ENCODE assay signal across 24 cellular contexts in the genomic region with DNA sequence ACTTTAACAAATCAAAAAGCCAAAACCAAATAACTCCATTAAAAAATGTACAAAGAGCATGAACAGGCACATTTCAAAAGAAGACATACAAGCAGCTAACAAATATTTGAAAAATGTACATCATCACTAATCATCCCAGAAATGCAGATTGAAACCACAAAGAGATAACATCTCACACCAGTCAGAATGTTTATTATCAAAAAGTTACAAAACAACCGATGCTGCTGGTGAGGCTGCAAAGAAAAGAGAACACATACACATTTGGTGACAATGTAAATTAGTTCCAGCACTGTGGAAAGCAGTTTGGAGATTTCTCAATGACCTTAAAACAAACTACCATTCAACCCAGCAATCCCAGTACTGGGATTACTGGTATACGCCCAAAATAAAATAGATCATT.
DNase-seq lines count a peak whose midpoint lies in the region; ATAC-seq, FAIRE-seq and TF ChIP-seq lines count a peak whose summit lies in the region.
"Had no signal": no experiment of that assay in that cellular context is flagged by ENCODE, and none has a peak within 500 bp of the region (broad histone marks: within the 10 kb centered on the region; RNA-seq: fewer than 3 reads in every experiment).

No MANE protein-coding gene starts in this region.

- no peaks in the 10 kb centered on the region for H4K20me1 ChIP-seq in K562 (replicated peaks; ENCODE audit: control insufficient read depth, insufficient read depth, low read length)

- no peak overlapping the region for H3K18ac ChIP-seq in mesenchymal stem cell (ENCODE audit: low read depth in 1 of 2, low read length in 2 of 2)

- H3K4me3 ChIP-seq in K562 (no peak overlapping the region), mesenchymal stem cell (ENCODE audit: insufficient read depth in 1 of 2, low read depth in 1 of 2, low read length in 2 of 2) (no peak overlapping the region)
- H3K4me3 ChIP-seq: A549, GM23248 had no signal

- no peaks in the 10 kb centered on the region for H3K79me2 ChIP-seq in K562 (ENCODE audit: control insufficient read depth, insufficient read depth, low read length)

- H3K14ac ChIP-seq in mesenchymal stem cell (ENCODE audit: low read length in 2 of 2): no peak overlapping the region

- no peak overlapping the region for H3K23ac ChIP-seq in mesenchymal stem cell (ENCODE audit: low read length in 2 of 2)

- H2AFZ ChIP-seq in K562 (ENCODE audit: low read depth, low read length) (no peak overlapping the region), mesenchymal stem cell (ENCODE audit: low read depth, low read length) (no peak overlapping the region)
- H2AFZ ChIP-seq: GM23248 had no signal

- POLR2A ChIA-PET in K562 (lab: Yijun Ruan, JAX): no interaction called here

- intact Hi-C loops in K562 (cut with micrococcal nuclease): no loop called here

- 0% methylated on average over 2 of the region's 2 CpGs for WGBS in K562 (ENCODE audit: insufficient coverage, low coverage, missing lambda C conversion rate)
- 69% methylated on average over 2 of the region's 2 CpGs for WGBS in mesenchymal stem cell

- TF ChIP-seq RAD21 in K562 (CRISPR knock-in tag; conservative IDR thresholded peaks at IDR 0.05 in 1 of 2, IDR thresholded peaks at IDR 0.05 in 1 of 2): no peak

- H3K4me1 ChIP-seq in K562 (replicated peaks in 1 of 2; ENCODE audit: control insufficient read depth in 2 of 2, insufficient read depth in 2 of 2, low read length in 2 of 2): no peaks in the 10 kb centered on the region
- no peaks in the 10 kb centered on the region for H3K4me1 ChIP-seq in mesenchymal stem cell (ENCODE audit: control insufficient read depth, insufficient read depth, low read depth, low read length)
- H3K4me1 ChIP-seq: A549, Caco-2 had no signal

- no peak overlapping the region for H2AK5ac ChIP-seq in mesenchymal stem cell (ENCODE audit: low read length, severe bottlenecking)

- TF ChIP-seq POLR2A in K562 (conservative IDR thresholded peaks at IDR 0.05): no peak

- no peak overlapping the region for H2BK15ac ChIP-seq in mesenchymal stem cell (ENCODE audit: low read depth, poor library complexity, severe bottlenecking)

- CTCF ChIA-PET in K562 (lab: Yijun Ruan, JAX; ENCODE audit: low intra/inter-chr PET ratio): no interaction called here

- H3K79me1 ChIP-seq in mesenchymal stem cell (replicated peaks; ENCODE audit: low read length, poor library complexity, severe bottlenecking): no peaks in the 10 kb centered on the region

- ATAC-seq in K562 (no peak), HG02840 (IDR thresholded peaks at IDR 0.05; ENCODE audit: low FRiP score, unreplicated experiment) (no peak)
- ATAC-seq: A549 had no signal

- H4K91ac ChIP-seq in mesenchymal stem cell (ENCODE audit: low read length): no peak overlapping the region

- in situ Hi-C loops in K562 (cut with MboI): no loop called here

- H3K4me2 ChIP-seq in K562 (ENCODE audit: insufficient read depth, low read length): no peak overlapping the region
- H3K4me2 ChIP-seq in mesenchymal stem cell (ENCODE audit: low read length, poor library complexity, severe bottlenecking): no peak overlapping the region
- H3K4me2 ChIP-seq: A549 had no signal

- no peaks in the 10 kb centered on the region for H3K9me1 ChIP-seq in K562 (ENCODE audit: control insufficient read depth, insufficient read depth, low read length)

- H4K8ac ChIP-seq in mesenchymal stem cell (ENCODE audit: low read length): no peak overlapping the region

- no peaks in the 10 kb centered on the region for H3K36me3 ChIP-seq in K562 (ENCODE audit: control insufficient read depth, insufficient read depth, low read length)
- no peaks in the 10 kb centered on the region for H3K36me3 ChIP-seq in mesenchymal stem cell (ENCODE audit: control insufficient read depth in 1 of 2, insufficient read depth in 2 of 2, low read depth in 1 of 2, low read length in 2 of 2)

- H3K4ac ChIP-seq in mesenchymal stem cell (ENCODE audit: low read depth in 1 of 2, low read length in 2 of 2): no peak overlapping the region

- H3K27ac ChIP-seq in K562 (ENCODE audit: extremely low read depth, low read depth, low read length) (no peak overlapping the region), mesenchymal stem cell (ENCODE audit: low read length, poor library complexity, severe bottlenecking) (no peak overlapping the region)
- H3K27ac ChIP-seq: 22Rv1, A549, GM23248 had no signal

- H3K27me3 ChIP-seq in K562 (ENCODE audit: control insufficient read depth in 2 of 2, insufficient read depth in 2 of 2, low read length in 2 of 2) (no peaks in the 10 kb centered on the region), mesenchymal stem cell (ENCODE audit: control insufficient read depth in 1 of 2, insufficient read depth in 1 of 2, low read length in 2 of 2) (no peaks in the 10 kb centered on the region)

- no peak overlapping the region for H2BK12ac ChIP-seq in mesenchymal stem cell (ENCODE audit: low read length in 2 of 2)

- TF ChIP-seq EP300 in K562 (IDR thresholded peaks at IDR 0.05; ENCODE audit: low read length): no peak

- H3K9me3 ChIP-seq in K562 (replicated peaks; ENCODE audit: control insufficient read depth, insufficient read depth, low read depth, low read length): no peaks in the 10 kb centered on the region
- H3K9me3 ChIP-seq in mesenchymal stem cell (ENCODE audit: control insufficient read depth, low read length): peaks cover 4% of the 10 kb centered on the region
- H3K9me3 ChIP-seq: A549, Caco-2 had no signal

- TF ChIP-seq CTCF in K562 (IDR thresholded peaks at IDR 0.05 in 2 of 3, conservative IDR thresholded peaks at IDR 0.05 in 1 of 3; ENCODE audit: insufficient read depth in 2 of 3, low read depth in 1 of 3, low read length in 3 of 3): no peak

- H3K9ac ChIP-seq in K562 (ENCODE audit: insufficient read depth in 1 of 2, low read depth in 2 of 2, low read length in 2 of 2) (no peak overlapping the region), mesenchymal stem cell (ENCODE audit: low read length) (no peak overlapping the region)
- H3K9ac ChIP-seq: GM23248 had no signal

- no peak overlapping the region for H2BK5ac ChIP-seq in mesenchymal stem cell (ENCODE audit: low read depth, low read length, poor library complexity, severe bottlenecking)

- no peak overlapping the region for H2BK120ac ChIP-seq in mesenchymal stem cell (ENCODE audit: low read depth, low read length)

- DNase-seq in A172 (ENCODE audit: low spot score) (peak; percentile 28), NCI-H226 (peak; percentile 45), K562 (ENCODE audit: extremely low read depth in 1 of 4, low spot score in 3 of 4) (no peak), mesenchymal stem cell (peak; percentile 39), cerebellar nuclear complex (lab: John Stamatoyannopoulos, UW) (no peak), glomerular visceral epithelial cell (ENCODE audit: extremely low spot score) (no peak), AG20443 (ENCODE audit: low spot score) (no peak)
- DNase-seq: ACHN; C1 segment of cervical spinal cord; Caco-2; CD4-positive, alpha-beta memory T cell; DMS 273 treated with DMSO at 0.1 percent for 48 hours; DMS79; GM23248; H7; HCEC 1CT had no signal

- FAIRE-seq in K562 (lab: Jason Lieb, UNC): no peak
- FAIRE-seq: A549, D721Med, G401.6, GM12892, GM19239, H1 had no signal

- BruUV-seq in K562 (replicated peaks; lab: Mats Ljungman, UMichigan): no TSS peak

TF ChIP-seq in K562, 482 proteins besides CTCF, POLR2A, EP300 and RAD21:
- TF ChIP-seq BRCA1 (IDR thresholded peaks at IDR 0.05) (peak; percentile 59; the same call in 1 of the 2 replicates), BRCA1 (CRISPR knock-in tag; IDR thresholded peaks at IDR 0.05) (no peak), CREBBP (IDR thresholded peaks at IDR 0.05; ENCODE audit: low read depth, low read length) (no peak), EHMT2 (IDR thresholded peaks at IDR 0.05) (no peak)

Comparison
In these comparisons a context has a peak if more than half of its experiments do, and no peak if none do; other contexts are left out.
1. DNase-seq: peak in A172 (single experiment), NCI-H226 (single experiment) and mesenchymal stem cell (single experiment); none in K562 (0 of 4), cerebellar nuclear complex (0 of 2), glomerular visceral epithelial cell (single experiment) and AG20443 (single experiment).